In the genomic region with DNA sequence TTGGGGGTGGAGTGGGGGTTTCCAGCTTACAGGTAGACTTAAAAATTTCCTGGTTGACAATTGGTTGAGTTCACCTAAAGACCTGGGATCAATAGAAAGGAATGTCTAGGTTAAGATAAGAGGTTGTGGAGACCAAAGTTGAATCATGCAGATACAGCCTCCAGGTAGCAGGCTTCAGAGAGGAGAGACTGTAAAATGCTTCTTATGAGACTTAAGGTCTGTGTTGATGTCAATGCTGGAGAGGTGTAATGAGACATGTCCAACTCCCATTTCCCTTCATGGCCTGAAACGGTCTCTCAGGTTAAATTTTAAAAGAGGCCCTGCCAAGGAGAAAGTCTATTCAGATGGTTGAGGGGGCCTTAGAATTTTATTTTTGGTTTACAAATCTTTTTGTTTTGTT, we compare ENCODE assay signal across 24 cellular contexts. TPM values are rescaled to one million over a fixed set of nuclear protein-coding genes. Genes with fewer than 3 reads are reported as not detected.
A peak's percentile ranks its signal among the peaks of the same experiment; 100 is the strongest.
DNase-seq lines count a peak whose midpoint lies in the region; ATAC-seq, FAIRE-seq and TF ChIP-seq lines count a peak whose summit lies in the region.
"Had no signal": no experiment of that assay in that cellular context is flagged by ENCODE, and none has a peak within 500 bp of the region (broad histone marks: within the 10 kb centered on the region; RNA-seq: fewer than 3 reads in every experiment).

No MANE protein-coding gene starts in this region.

- H2AFZ ChIP-seq in IMR-90 (replicated peaks; ENCODE audit: low read length, poor library complexity) = no peak overlapping the region

- no peak for TF ChIP-seq CTCF in IMR-90 (conservative IDR thresholded peaks at IDR 0.05; ENCODE audit: low read depth, low read length)
- no peak for TF ChIP-seq CTCF in bronchial epithelial cell (IDR thresholded peaks at IDR 0.05; ENCODE audit: insufficient read depth, low read length, severe bottlenecking)

- no peak for TF ChIP-seq RAD21 in IMR-90 (IDR thresholded peaks at IDR 0.05; ENCODE audit: low read length)

- peak overlapping the region; percentile 70 for H4K5ac ChIP-seq in IMR-90 (ENCODE audit: low read depth, low read length)

- H3K4me1 ChIP-seq in IMR-90 (ENCODE audit: control insufficient read depth, insufficient read depth, low read length) (peaks cover 16% of the 10 kb centered on the region), skeletal muscle satellite cell (ENCODE audit: control insufficient read depth, insufficient read depth, low read length) (peaks cover 45% of the 10 kb centered on the region), small intestine (ENCODE audit: control insufficient read depth in 2 of 2, insufficient read depth in 1 of 2, low read depth in 1 of 2, low read length in 1 of 2) (no peaks in the 10 kb centered on the region)

- intact Hi-C loops in IMR-90 (cut with micrococcal nuclease) = no loop called here

- POLR2A ChIA-PET in IMR-90 (lab: Charles Lee; ENCODE audit: unreplicated experiment) = no interaction called here

- H2AK5ac ChIP-seq in IMR-90 (ENCODE audit: low read depth, low read length) = peak overlapping the region; percentile 88

- no peak overlapping the region for H3K9ac ChIP-seq in IMR-90 (ENCODE audit: low read depth, low read length)
- peak overlapping the region; percentile 70 for H3K9ac ChIP-seq in skeletal muscle satellite cell (ENCODE audit: low read depth, low read length)

- FAIRE-seq in bronchial epithelial cell (lab: Jason Lieb, UNC) (no peak), small intestine (lab: Jason Lieb, UNC) (no peak)
- FAIRE-seq: GM12878 had no signal

- H3K56ac ChIP-seq in IMR-90 (ENCODE audit: extremely low read depth, insufficient read depth, low read length) = peak overlapping the region; percentile 36

- no peak overlapping the region for H4K91ac ChIP-seq in IMR-90 (ENCODE audit: insufficient read depth, low read depth, low read length)

- no peaks in the 10 kb centered on the region for H3K36me3 ChIP-seq in IMR-90 (ENCODE audit: control insufficient read depth, insufficient read depth, low read length)
- H3K36me3 ChIP-seq in bronchial epithelial cell (ENCODE audit: control insufficient read depth, insufficient read depth, low read length) = no peaks in the 10 kb centered on the region
- H3K36me3 ChIP-seq in skeletal muscle satellite cell (ENCODE audit: insufficient read depth, low read length) = no peaks in the 10 kb centered on the region
- no peaks in the 10 kb centered on the region for H3K36me3 ChIP-seq in small intestine (ENCODE audit: control insufficient read depth in 2 of 2, insufficient read depth in 2 of 2, low read length in 2 of 2)
- H3K36me3 ChIP-seq: tibial nerve, WERI-Rb-1 had no signal

- H3K9me1 ChIP-seq in IMR-90 (ENCODE audit: insufficient read depth, low read length) = peaks cover 14% of the 10 kb centered on the region

- TF ChIP-seq POLR2A in IMR-90 (IDR thresholded peaks at IDR 0.05; ENCODE audit: low read depth, low read length) = no peak

- H3K4ac ChIP-seq in IMR-90 (ENCODE audit: low read depth, low read length) = peak overlapping the region; percentile 94

- no TSS peak for BruUV-seq in IMR-90 (replicated peaks; lab: Mats Ljungman, UMichigan)

- H3K23ac ChIP-seq in IMR-90 (ENCODE audit: low read depth, low read length) = peak overlapping the region; percentile 70; the same call in 1 of the 2 replicates

- in situ Hi-C loops in IMR-90 (cut with MboI; ENCODE audit: low sequenced_read_pairs) = loop anchor here (5.0 kb wide), 1 partner anchor 39 kb away; the partner anchor contains the start of gene RND3

- no peak overlapping the region for H3K4me2 ChIP-seq in IMR-90 (ENCODE audit: low read depth, low read length)
- no peak overlapping the region for H3K4me2 ChIP-seq in skeletal muscle satellite cell (ENCODE audit: low read length)

- no peak overlapping the region for H2AK9ac ChIP-seq in IMR-90 (replicated peaks; ENCODE audit: low read depth, low read length, poor library complexity)

- H2BK120ac ChIP-seq in IMR-90 (ENCODE audit: low read depth, low read length) = peak overlapping the region; percentile 97

- ATAC-seq in IMR-90 (ENCODE audit: low read depth) (no peak), left lobe of liver (no peak), GM18867 (IDR thresholded peaks at IDR 0.05; ENCODE audit: unreplicated experiment) (no peak)
- ATAC-seq: GM12878, left ventricle myocardium superior had no signal

- peak overlapping the region; percentile 90; the same call in 1 of the 2 replicates for H3K18ac ChIP-seq in IMR-90 (ENCODE audit: low read depth, low read length)

- H4K20me1 ChIP-seq in IMR-90 (ENCODE audit: insufficient read depth, low read length) = no peaks in the 10 kb centered on the region

- dilution Hi-C loops in IMR-90 (cut with HindIII; ENCODE audit: low sequenced_read_pairs, unreplicated experiment) = no loop called here

- H2BK5ac ChIP-seq in IMR-90 (ENCODE audit: low read depth, low read length, poor library complexity, severe bottlenecking) = peak overlapping the region; percentile 83

- CTCF ChIA-PET in IMR-90 (lab: Yijun Ruan, JAX) = interaction anchor here (1.4 kb wide), 1 partner anchor 14 kb away, joined by 3 read pairs; no protein-coding TSS in a partner anchor

- no peak overlapping the region; the same call in 1 of the 2 replicates for H3K27ac ChIP-seq in IMR-90 (ENCODE audit: insufficient read depth, low read length)
- no peak overlapping the region for H3K27ac ChIP-seq in small intestine (ENCODE audit: low read depth in 1 of 2, low read length in 1 of 2)
- H3K27ac ChIP-seq: tibial nerve, WERI-Rb-1 had no signal

- H3K9me3 ChIP-seq in IMR-90 (ENCODE audit: control insufficient read depth, insufficient read depth, low read length) = no peaks in the 10 kb centered on the region
- no peaks in the 10 kb centered on the region for H3K9me3 ChIP-seq in skeletal muscle satellite cell (replicated peaks; ENCODE audit: low read length)
- no peaks in the 10 kb centered on the region for H3K9me3 ChIP-seq in small intestine (ENCODE audit: control insufficient read depth, low read depth)
- H3K9me3 ChIP-seq: tibial nerve had no signal

- DNase-seq in IMR-90 = no peak
- peak; percentile 83 for DNase-seq in bronchial epithelial cell (ENCODE audit: low read depth)
- DNase-seq in kidney tubule cell (ENCODE audit: low spot score) = peak; percentile 90
- DNase-seq in left lobe of liver (ENCODE audit: low spot score) = no peak
- DNase-seq in small intestine = no peak
- DNase-seq in EL = no peak
- DNase-seq: activated CD4-positive, alpha-beta T cell treated with anti-CD3 and anti-CD28 coated beads, Interleukin-2, amount 10 ng/mL, durations not matched to agents 7 days and 5 days; activated naive CD4-positive, alpha-beta T cell treated with anti-CD3 and anti-CD28 coated beads, Interleukin-2, amount 50 U/mL, for 16 hours; AML-193; anterior cingulate cortex; CD8-positive, alpha-beta memory T cell; DMS79 treated with DMSO at 0.1 percent for 48 hours; effector memory CD4-positive, alpha-beta T cell; glutamatergic neuron; left ventricle myocardium superior; NCI-H1105; NK-92 treated with Interleukin-12 subunit alpha and Interleukin-12 subunit beta, amount 100 ng/mL, for 24 hours; stimulated activated CD4-positive, alpha-beta T cell treated with anti-CD3 and anti-CD28 coated beads, Interleukin-12 subunit alpha, Interleukin-12 subunit beta, amount 100 ng/mL, for 4 hours; WERI-Rb-1 had no signal

- H4K8ac ChIP-seq in IMR-90 (ENCODE audit: low read depth in 2 of 2, low read length in 2 of 2) = peak overlapping the region; percentile 51 to 65; a peak in 3 of 4 replicates

- no CpG with 5 or more reads among the region's 1 CpG for WGBS in IMR-90 (ENCODE audit: extremely low coverage in 2 of 2, insufficient read length in 1 of 2), 2 experiments
- WGBS in small intestine, 3 donors = 26 to 71% (median 44%) methylated on average over 1 of the region's 1 CpG

- H3K14ac ChIP-seq in IMR-90 (replicated peaks; ENCODE audit: low read depth, low read length) = peak overlapping the region; percentile 91

- H2BK20ac ChIP-seq in IMR-90 (ENCODE audit: low read depth, low read length) = peak overlapping the region; percentile 90

- H2BK15ac ChIP-seq in IMR-90 (ENCODE audit: low read depth, low read length) = peak overlapping the region; percentile 96

- peaks cover 13 to 27% of the 10 kb centered on the region in 2 experiments for H3K79me1 ChIP-seq in IMR-90 (ENCODE audit: low read depth in 1 of 2, low read length in 2 of 2)

- H3K4me3 ChIP-seq in IMR-90 (ENCODE audit: insufficient read depth, low read depth, low read length) = no peak overlapping the region
- H3K4me3 ChIP-seq in bronchial epithelial cell (ENCODE audit: low read depth, low read length) = no peak overlapping the region
- H3K4me3 ChIP-seq in skeletal muscle satellite cell (ENCODE audit: low read length) = no peak overlapping the region
- H3K4me3 ChIP-seq in small intestine (ENCODE audit: low read depth in 1 of 2, low read length in 2 of 2) = no peak overlapping the region
- H3K4me3 ChIP-seq: GM12878, tibial nerve had no signal

- H3K27me3 ChIP-seq in IMR-90 (ENCODE audit: control insufficient read depth, insufficient read depth, low read length) = no peaks in the 10 kb centered on the region
- no peaks in the 10 kb centered on the region for H3K27me3 ChIP-seq in bronchial epithelial cell (ENCODE audit: control insufficient read depth, insufficient read depth, low read length)
- no peaks in the 10 kb centered on the region for H3K27me3 ChIP-seq in skeletal muscle satellite cell (ENCODE audit: control insufficient read depth, insufficient read depth, low read length)
- no peaks in the 10 kb centered on the region for H3K27me3 ChIP-seq in small intestine (ENCODE audit: control insufficient read depth in 2 of 2, insufficient read depth in 2 of 2, low read length in 2 of 2)
- H3K27me3 ChIP-seq: tibial nerve had no signal

TF ChIP-seq in IMR-90, 13 proteins besides CTCF, POLR2A, EP300 and RAD21 (continues in another document):
- TF ChIP-seq CEBPB (IDR thresholded peaks at IDR 0.05; ENCODE audit: low read depth, low read length) (no peak), RCOR1 (IDR thresholded peaks at IDR 0.05; ENCODE audit: insufficient replicate concordance, low read length) (no peak), MAFK (IDR thresholded peaks at IDR 0.05; ENCODE audit: low read depth, low read length) (no peak), SMC3 (IDR thresholded peaks at IDR 0.05; ENCODE audit: low read depth, low read length) (no peak), MAZ (IDR thresholded peaks at IDR 0.05; ENCODE audit: borderline replicate concordance, low read depth, low read length) (no peak)

RNA-seq across cellular contexts. Expression of gene RND3, which starts 38.5 kb away (rescaled TPM):
- total RNA-seq in IMR-90 (2012; rRNA removed) (331 and 449 TPM in 2 replicates), bronchial epithelial cell (217 and 260 TPM in 2 replicates), left lobe of liver (19.2 TPM)
- polyA plus RNA-seq in IMR-90 (2012; rRNA removed) (111 and 136 TPM in 2 replicates), small intestine (10 to 100 TPM; 14.8 to 28.4 (median 20.6) TPM)
- polyA plus RNA-seq in IMR-90 (2012; cell fraction: cytosol; rRNA removed) = 23.5 and 27.4 TPM in 2 replicates
- 14.3 and 120 TPM in 2 replicates for polyA plus RNA-seq in IMR-90 (2012; cell fraction: nucleus; rRNA removed; ENCODE audit: low replicate concordance)
- 148 and 312 TPM in 2 replicates for total RNA-seq in skeletal muscle satellite cell (2012; rRNA removed)
- total RNA-seq: activated CD4-positive, alpha-beta T cell treated with anti-CD3 and anti-CD28 coated beads, Interleukin-2, amount 10 ng/mL, durations not matched to agents 7 days and 5 days; activated T-helper 1 cell treated with anti-CD3 and anti-CD28 coated beads, Interleukin-12 subunit alpha, Interleukin-12 subunit beta, Interleukin-2, Interleukin-4 antibody, amounts not matched to agents 30 ng/mL and 10 ng/mL and 1 ng/mL, durations not matched to agents 14 hours and 24 hours and 36 hours; CD8-positive, alpha-beta memory T cell had no signal
- polyA plus RNA-seq: CD8-positive, alpha-beta memory T cell had no signal

Comparison
In these comparisons a context has a peak if more than half of its experiments do, and no peak if none do; other contexts are left out.
1. DNase-seq: peak in bronchial epithelial cell (single experiment) and kidney tubule cell (single experiment); none in IMR-90 (single experiment), left lobe of liver (single experiment), small intestine (single experiment) and EL (single experiment).
2. RNA of gene RND3, which starts 38.5 kb away (total RNA-seq): 331 to 449 TPM in IMR-90 and 217 to 260 TPM in bronchial epithelial cell; 19.2 TPM in left lobe of liver (single experiment); every median in the first group is over 10 times any median in the second.